ENCODE assay signal across 8 cellular contexts in genomic region chr11:11966826-11967668, GRCh38. TPM values are rescaled to one million over a fixed set of nuclear protein-coding genes. Genes with fewer than 3 reads are reported as not detected.
DNase-seq lines count a peak whose midpoint lies in the region; ATAC-seq and FAIRE-seq lines count a peak whose summit lies in the region.

No MANE protein-coding gene starts in this region.

- no peak overlapping the region for H3K27ac Mint-ChIP-seq in activated naive CD4-positive, alpha-beta T cell treated with anti-CD3 and anti-CD28 coated beads, Interleukin-2, amount 50 U/mL, for 72 hours

- DNase-seq in Daoy (ENCODE audit: low read depth) = peak; percentile 76
- DNase-seq in HTR-8/SVneo (ENCODE audit: insufficient read length, low spot score) = peak; percentile 72
- DNase-seq in SK-N-DZ (ENCODE audit: low spot score) = peak; percentile 85
- DNase-seq in activated naive CD4-positive, alpha-beta T cell treated with anti-CD3 and anti-CD28 coated beads, Interleukin-2, amount 50 U/mL, for 72 hours (ENCODE audit: low spot score in 2 of 2) = peak in 1 of 2 donors; percentile 81
- DNase-seq in hepatic stellate cell (ENCODE audit: low spot score) = peak; percentile 79
- DNase-seq in stimulated activated CD4-positive, alpha-beta T cell treated with anti-CD3 and anti-CD28 coated beads, Interleukin-12 subunit alpha, Interleukin-12 subunit beta, amount 100 ng/mL, for 24 hours (ENCODE audit: low read depth in 2 of 2) = peak; percentile 47 to 72
- DNase-seq in epidermal melanocyte (ENCODE audit: insufficient read length, low spot score) = no peak

- no peak for FAIRE-seq in HTR-8/SVneo (lab: Jason Lieb, UNC)

- ATAC-seq in GM21423 (IDR thresholded peaks at IDR 0.05; ENCODE audit: unreplicated experiment) = peak; percentile 92
- peak; percentile 81 to 84 for ATAC-seq in activated naive CD4-positive, alpha-beta T cell treated with anti-CD3 and anti-CD28 coated beads, Interleukin-2, amount 50 U/mL, for 72 hours

- H3K9me3 Mint-ChIP-seq in activated naive CD4-positive, alpha-beta T cell treated with anti-CD3 and anti-CD28 coated beads, Interleukin-2, amount 50 U/mL, for 72 hours = no peaks in the 10 kb centered on the region

- H3K36me3 Mint-ChIP-seq in activated naive CD4-positive, alpha-beta T cell treated with anti-CD3 and anti-CD28 coated beads, Interleukin-2, amount 50 U/mL, for 72 hours = no peaks in the 10 kb centered on the region

RNA-seq across cellular contexts. Expression of gene DKK3, which starts 41.4 kb away (rescaled TPM):
- 44.6 and 46.5 TPM in 2 replicates for total RNA-seq in Daoy (2014; rRNA removed; shearing (Covaris generic))
- 41.0 and 47.8 TPM in 2 replicates for polyA plus RNA-seq in SK-N-DZ (2014; cell fraction: cytosol; rRNA removed)
- polyA plus RNA-seq in SK-N-DZ (2014; cell fraction: nucleus; rRNA removed) = 37.4 and 46.4 TPM in 2 replicates
- total RNA-seq in activated naive CD4-positive, alpha-beta T cell treated with anti-CD3 and anti-CD28 coated beads, Interleukin-2, amount 50 U/mL, for 72 hours = not detected

Comparison
In these comparisons a context has a peak if more than half of its experiments do, and no peak if none do; other contexts are left out.
1. RNA of gene DKK3, which starts 41.4 kb away (total RNA-seq): 44.6 to 46.5 TPM in Daoy; not detected in activated naive CD4-positive, alpha-beta T cell treated with anti-CD3 and anti-CD28 coated beads, Interleukin-2, amount 50 U/mL, for 72 hours; every median in the first group is over 10 times any median in the second.